Comparison of ENCODE assay signal across 1 cellular context in the genomic region with DNA sequence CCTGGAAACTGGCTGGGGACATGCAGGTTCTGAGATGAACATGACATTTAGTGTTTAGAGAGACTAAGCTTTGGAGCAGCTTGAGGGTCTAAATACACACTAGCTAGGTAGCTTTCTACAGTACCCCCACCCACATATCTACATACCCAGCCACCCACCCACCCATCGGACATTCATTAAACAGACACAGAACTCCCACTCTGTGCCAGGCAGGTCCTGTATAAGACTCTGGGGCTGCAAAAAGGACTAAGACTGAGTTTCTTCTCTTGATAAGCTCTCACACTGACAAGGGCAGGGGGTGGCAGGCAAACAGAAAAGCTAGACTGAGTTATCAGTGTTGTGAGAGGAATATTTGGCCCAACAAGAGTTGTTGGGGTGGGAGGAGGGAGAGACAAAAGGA.
TF ChIP-seq lines count a peak whose summit lies in the region.

No MANE protein-coding gene starts in this region.

TF ChIP-seq in GM23338, 12 proteins besides CTCF, POLR2A, EP300 and RAD21 (continued from another document):
- TF ChIP-seq ZNF462 (CRISPR knock-in tag; IDR thresholded peaks at IDR 0.05): no peak
- TF ChIP-seq CREB1 (CRISPR knock-in tag; IDR thresholded peaks at IDR 0.05; ENCODE audit: low read depth): no peak
- TF ChIP-seq JUNB (IDR thresholded peaks at IDR 0.05; ENCODE audit: unreplicated experiment): no peak
- TF ChIP-seq EZH2 (IDR thresholded peaks at IDR 0.05; ENCODE audit: low read depth, unreplicated experiment): no peak
- no peak for TF ChIP-seq NANOG (IDR thresholded peaks at IDR 0.05; ENCODE audit: borderline replicate concordance)
- no peak for TF ChIP-seq STAT1 (IDR thresholded peaks at IDR 0.05; ENCODE audit: unreplicated experiment)
- TF ChIP-seq, protein P1, sequence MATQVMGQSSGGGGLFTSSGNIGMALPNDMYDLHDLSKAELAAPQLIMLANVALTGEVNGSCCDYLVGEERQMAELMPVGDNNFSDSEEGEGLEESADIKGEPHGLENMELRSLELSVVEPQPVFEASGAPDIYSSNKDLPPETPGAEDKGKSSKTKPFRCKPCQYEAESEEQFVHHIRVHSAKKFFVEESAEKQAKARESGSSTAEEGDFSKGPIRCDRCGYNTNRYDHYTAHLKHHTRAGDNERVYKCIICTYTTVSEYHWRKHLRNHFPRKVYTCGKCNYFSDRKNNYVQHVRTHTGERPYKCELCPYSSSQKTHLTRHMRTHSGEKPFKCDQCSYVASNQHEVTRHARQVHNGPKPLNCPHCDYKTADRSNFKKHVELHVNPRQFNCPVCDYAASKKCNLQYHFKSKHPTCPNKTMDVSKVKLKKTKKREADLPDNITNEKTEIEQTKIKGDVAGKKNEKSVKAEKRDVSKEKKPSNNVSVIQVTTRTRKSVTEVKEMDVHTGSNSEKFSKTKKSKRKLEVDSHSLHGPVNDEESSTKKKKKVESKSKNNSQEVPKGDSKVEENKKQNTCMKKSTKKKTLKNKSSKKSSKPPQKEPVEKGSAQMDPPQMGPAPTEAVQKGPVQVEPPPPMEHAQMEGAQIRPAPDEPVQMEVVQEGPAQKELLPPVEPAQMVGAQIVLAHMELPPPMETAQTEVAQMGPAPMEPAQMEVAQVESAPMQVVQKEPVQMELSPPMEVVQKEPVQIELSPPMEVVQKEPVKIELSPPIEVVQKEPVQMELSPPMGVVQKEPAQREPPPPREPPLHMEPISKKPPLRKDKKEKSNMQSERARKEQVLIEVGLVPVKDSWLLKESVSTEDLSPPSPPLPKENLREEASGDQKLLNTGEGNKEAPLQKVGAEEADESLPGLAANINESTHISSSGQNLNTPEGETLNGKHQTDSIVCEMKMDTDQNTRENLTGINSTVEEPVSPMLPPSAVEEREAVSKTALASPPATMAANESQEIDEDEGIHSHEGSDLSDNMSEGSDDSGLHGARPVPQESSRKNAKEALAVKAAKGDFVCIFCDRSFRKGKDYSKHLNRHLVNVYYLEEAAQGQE (IDR thresholded peaks at IDR 0.05; ENCODE audit: unreplicated experiment): no peak
- TF ChIP-seq ETS1 (IDR thresholded peaks at IDR 0.05): no peak
- no peak for TF ChIP-seq ZNF331 (CRISPR knock-in tag; IDR thresholded peaks at IDR 0.05; ENCODE audit: low read depth)
